Comparison of ENCODE assay signal across 9 cellular contexts in the genomic region with DNA sequence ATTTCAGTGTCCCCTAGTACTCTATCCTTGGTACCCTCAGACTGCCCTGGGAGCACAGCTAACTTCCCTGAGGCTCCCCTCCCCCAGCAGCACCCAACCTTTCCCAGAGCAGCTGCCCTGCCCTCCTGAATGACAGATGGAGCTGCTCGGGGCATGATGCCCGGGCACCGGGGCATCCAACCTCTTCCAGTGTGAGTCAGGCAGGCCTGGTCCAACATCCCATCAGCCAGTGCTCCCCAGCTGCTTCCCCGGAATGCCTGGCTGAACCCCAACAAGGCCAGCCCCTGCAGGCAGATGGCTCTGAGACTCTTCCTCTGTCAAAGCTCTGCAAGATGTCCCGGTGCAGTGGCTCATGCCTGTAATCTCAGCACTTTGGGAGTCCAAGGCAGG. TPM values are rescaled to one million over a fixed set of nuclear protein-coding genes. Genes with fewer than 3 reads are reported as not detected.
DNase-seq lines count a peak whose midpoint lies in the region; ATAC-seq and TF ChIP-seq lines count a peak whose summit lies in the region.
"Had no signal": no experiment of that assay in that cellular context is flagged by ENCODE, and none has a peak within 500 bp of the region (broad histone marks: within the 10 kb centered on the region; RNA-seq: fewer than 3 reads in every experiment).

No MANE protein-coding gene starts in this region.

- WGBS in body of pancreas, 2 donors = 39 to 41% methylated on average over 4 to 5 of the region's 5 CpGs

- intact Hi-C loops in body of pancreas (cut with DNase I) = no loop called here
- intact Hi-C loops in lower lobe of right lung (cut with DNase I) = no loop called here

- H3K36me3 ChIP-seq in HEK293 (ENCODE audit: control insufficient read depth in 2 of 2, insufficient read depth in 1 of 2, low read length in 2 of 2) (no peaks in the 10 kb centered on the region), body of pancreas (replicated peaks in 1 of 2; ENCODE audit: insufficient read depth in 1 of 2, low read depth in 2 of 2) (no peaks in the 10 kb centered on the region), lower lobe of right lung (no peaks in the 10 kb centered on the region)

- TF ChIP-seq POLR2A in body of pancreas (IDR thresholded peaks at IDR 0.05) = no peak
- TF ChIP-seq POLR2A in erythroblast (IDR thresholded peaks at IDR 0.05; ENCODE audit: low read length) = no peak

- H3K27me3 ChIP-seq in body of pancreas (no peaks in the 10 kb centered on the region), lower lobe of right lung (ENCODE audit: low read depth) (no peaks in the 10 kb centered on the region)

- DNase-seq in A172 (ENCODE audit: low spot score) = peak; percentile 93
- DNase-seq in body of pancreas = peak; percentile 32 to 57 (median 54)
- DNase-seq in lower lobe of right lung = no peak
- no peak for DNase-seq in stimulated activated CD4-positive, alpha-beta T cell treated with anti-CD3 and anti-CD28 coated beads, Interleukin-4, amount 100 ng/mL, for 4 hours
- DNase-seq in erythroblast (lab: John Stamatoyannopoulos, UW) = no peak
- DNase-seq in activated effector memory CD4-positive, alpha-beta T cell treated with anti-CD3 and anti-CD28 coated beads, Interleukin-2, amount 50 U/mL, for 16 hours = no peak
- DNase-seq: activated CD4-positive, alpha-beta T cell treated with anti-CD3 and anti-CD28 coated beads, Interleukin-2, amount 10 ng/mL, durations not matched to agents 24 days and 14 days had no signal

- H3K9me3 ChIP-seq in HEK293 (ENCODE audit: control insufficient read depth, insufficient read depth, low read depth, low read length) (no peaks in the 10 kb centered on the region), body of pancreas (no peaks in the 10 kb centered on the region), lower lobe of right lung (no peaks in the 10 kb centered on the region)

- TF ChIP-seq CTCF in HEK293 (tag by site-specific recombination; IDR thresholded peaks at IDR 0.05) (no peak), body of pancreas (IDR thresholded peaks at IDR 0.05) (no peak), lower lobe of right lung (IDR thresholded peaks at IDR 0.05) (no peak)

- H3K27ac ChIP-seq in HEK293 (ENCODE audit: extremely low read depth, low read depth, low read length) (no peak overlapping the region), body of pancreas (peak overlapping the region; percentile 76 to 89 (median 86)), lower lobe of right lung (peak overlapping the region; percentile 79)

- POLR2A ChIA-PET in HEK293 (lab: Yijun Ruan, JAX) = no interaction called here

- ATAC-seq in body of pancreas (peak; percentile 66), lower lobe of right lung (peak; percentile 44 to 69), GM21367 (IDR thresholded peaks at IDR 0.05; ENCODE audit: unreplicated experiment) (no peak)

- CTCF ChIA-PET in HEK293 (lab: Yijun Ruan, JAX) = interaction anchor here (0.6 to 1.0 kb wide), 3 partner anchors 15 to 521 kb away, joined by 3 to 4 read pairs (median 3); no protein-coding TSS in a partner anchor

- no peak overlapping the region for H3K4me3 ChIP-seq in HEK293 (ENCODE audit: low read depth, low read length)
- no peak overlapping the region for H3K4me3 ChIP-seq in body of pancreas
- no peak overlapping the region for H3K4me3 ChIP-seq in lower lobe of right lung

- H3K4me1 ChIP-seq in HEK293 (ENCODE audit: control insufficient read depth, insufficient read depth, low read length) (peaks cover 6% of the 10 kb centered on the region; the same call in 1 of the 2 replicates), body of pancreas (peaks cover 16% of the 10 kb centered on the region), lower lobe of right lung (peaks cover 27% of the 10 kb centered on the region)

TF ChIP-seq in HEK293, 187 proteins besides CTCF, POLR2A, EP300 and RAD21:
- TF ChIP-seq ZNF133 (tag by site-specific recombination; IDR thresholded peaks at IDR 0.05) = 0 out of 2 replicates have a peak, but pooled peaks have one; percentile 21
- TF ChIP-seq ZNF677 (tag by site-specific recombination; IDR thresholded peaks at IDR 0.05) = peak; percentile 72
- TF ChIP-seq ZNF623 (tag by site-specific recombination; IDR thresholded peaks at IDR 0.05) = no peak
- TF ChIP-seq ZNF404 (tag by site-specific recombination; IDR thresholded peaks at IDR 0.05) = no peak
- TF ChIP-seq ZNF610 (tag by site-specific recombination; IDR thresholded peaks at IDR 0.05; ENCODE audit: borderline replicate concordance) = no peak
- TF ChIP-seq ZNF571 (tag by site-specific recombination; IDR thresholded peaks at IDR 0.05) = no peak

RNA-seq across cellular contexts. Expression of a gene that starts 11.9 kb away (rescaled TPM):
- 13.6 and 18.7 TPM in 2 replicates for total RNA-seq in A172 (2014; rRNA removed; shearing (Covaris generic))
- total RNA-seq in body of pancreas (10 to 100 TPM; 20.0 to 32.0 TPM), lower lobe of right lung (46.1 TPM)

RNA-seq across cellular contexts. Expression of a gene that starts 22.6 kb away (rescaled TPM):
- not detected in 2 replicates for total RNA-seq in A172 (2014; rRNA removed; shearing (Covaris generic))
- total RNA-seq in body of pancreas (under 1 TPM in 1 of 2 donors, not detected in 1; 0.66 TPM), lower lobe of right lung (1.2 TPM)
- total RNA-seq: activated CD4-positive, alpha-beta T cell treated with anti-CD3 and anti-CD28 coated beads, Interleukin-2, amount 10 ng/mL, durations not matched to agents 24 days and 14 days had no signal

Comparison
In these comparisons a context has a peak if more than half of its experiments do, and no peak if none do; other contexts are left out.
1. DNase-seq: peak in A172 (single experiment) and body of pancreas (4 of 4); none in lower lobe of right lung (single experiment), stimulated activated CD4-positive, alpha-beta T cell treated with anti-CD3 and anti-CD28 coated beads, Interleukin-4, amount 100 ng/mL, for 4 hours (0 of 2), erythroblast (0 of 2) and activated effector memory CD4-positive, alpha-beta T cell treated with anti-CD3 and anti-CD28 coated beads, Interleukin-2, amount 50 U/mL, for 16 hours (single experiment).